In the genomic region with DNA sequence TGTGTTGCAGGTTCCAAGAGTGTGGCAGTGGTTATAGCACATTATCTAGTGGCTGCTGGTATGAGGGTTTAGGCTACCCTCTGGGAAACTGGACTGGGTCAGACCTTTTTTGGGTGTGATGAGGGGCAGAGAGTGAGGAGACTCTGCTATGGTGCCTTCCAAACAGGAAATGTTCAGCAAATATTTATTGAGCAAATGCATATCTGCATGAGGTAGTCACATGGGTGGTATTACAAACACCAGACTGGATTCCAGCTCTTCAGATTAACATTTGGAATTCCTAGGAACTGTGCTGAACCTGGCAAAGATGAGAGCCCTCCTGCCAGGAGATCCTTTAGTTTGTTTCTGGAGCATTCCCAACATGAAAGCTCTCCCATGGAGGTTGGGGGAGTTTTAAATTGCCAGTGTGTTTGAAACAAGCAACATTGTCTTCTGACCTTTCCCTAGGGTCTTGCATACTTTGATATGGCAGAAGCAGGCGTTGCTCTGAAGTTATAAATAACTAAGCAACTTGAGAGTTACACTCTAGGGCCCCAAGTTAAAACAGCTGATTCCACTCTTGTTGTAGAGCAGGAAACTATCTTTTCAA, we compare ENCODE assay signal across 11 cellular contexts.
A peak's percentile ranks its signal among the peaks of the same experiment; 100 is the strongest.
DNase-seq lines count a peak whose midpoint lies in the region; ATAC-seq and TF ChIP-seq lines count a peak whose summit lies in the region.
"Had no signal": no experiment of that assay in that cellular context is flagged by ENCODE, and none has a peak within 500 bp of the region (broad histone marks: within the 10 kb centered on the region; RNA-seq: fewer than 3 reads in every experiment).

No MANE protein-coding gene starts in this region.

- H3K9me3 ChIP-seq in left ventricle myocardium inferior (replicated peaks): no peaks in the 10 kb centered on the region

- H3K4me3 ChIP-seq in left ventricle myocardium inferior: peak overlapping the region; percentile 27

- H3K4me3 Mint-ChIP-seq in activated CD8-positive, alpha-beta T cell treated with anti-CD3 and anti-CD28 coated beads, Interleukin-2, amount 10 ng/mL, durations not matched to agents 7 days and 5 days: no peak overlapping the region
- H3K4me3 Mint-ChIP-seq: T-helper 17 cell had no signal

- H3K9me3 Mint-ChIP-seq in activated CD8-positive, alpha-beta T cell treated with anti-CD3 and anti-CD28 coated beads, Interleukin-2, amount 10 ng/mL, durations not matched to agents 7 days and 5 days (ENCODE audit: insufficient read depth): no peaks in the 10 kb centered on the region

- CTCF ChIA-PET in activated CD8-positive, alpha-beta T cell treated with anti-CD3 and anti-CD28 coated beads, Interleukin-2, amount 10 ng/mL, durations not matched to agents 7 days and 5 days (lab: Charles Lee): no interaction called here

- H3K36me3 ChIP-seq in left ventricle myocardium inferior: no peaks in the 10 kb centered on the region

- POLR2A ChIA-PET in activated CD8-positive, alpha-beta T cell treated with anti-CD3 and anti-CD28 coated beads, Interleukin-2, amount 10 ng/mL, durations not matched to agents 7 days and 5 days (lab: Charles Lee): no interaction called here

- H3K4me1 Mint-ChIP-seq in activated CD8-positive, alpha-beta T cell treated with anti-CD3 and anti-CD28 coated beads, Interleukin-2, amount 10 ng/mL, durations not matched to agents 7 days and 5 days (ENCODE audit: low read depth): no peaks in the 10 kb centered on the region
- H3K4me1 Mint-ChIP-seq: T-helper 17 cell had no signal

- H3K27ac Mint-ChIP-seq in activated CD8-positive, alpha-beta T cell treated with anti-CD3 and anti-CD28 coated beads, Interleukin-2, amount 10 ng/mL, durations not matched to agents 7 days and 5 days: no peak overlapping the region
- H3K27ac Mint-ChIP-seq: T-helper 17 cell had no signal

- ATAC-seq in SK-N-SH treated with all-trans-retinoic acid at 6 μM for 48 hours: peak; percentile 86
- ATAC-seq in sciatic nerve: peak; percentile 41
- ATAC-seq in GM21390 (IDR thresholded peaks at IDR 0.05; ENCODE audit: unreplicated experiment): no peak
- no peak for ATAC-seq in activated CD8-positive, alpha-beta T cell treated with anti-CD3 and anti-CD28 coated beads, Interleukin-2, amount 10 ng/mL, durations not matched to agents 7 days and 5 days
- ATAC-seq: T-helper 17 cell had no signal

- H3K27me3 ChIP-seq in left ventricle myocardium inferior (ENCODE audit: low read depth): no peaks in the 10 kb centered on the region

- peaks cover 80% of the 10 kb centered on the region for H3K4me1 ChIP-seq in left ventricle myocardium inferior

- H3K36me3 Mint-ChIP-seq in activated CD8-positive, alpha-beta T cell treated with anti-CD3 and anti-CD28 coated beads, Interleukin-2, amount 10 ng/mL, durations not matched to agents 7 days and 5 days (ENCODE audit: low read depth): no peaks in the 10 kb centered on the region

- peak overlapping the region; percentile 86 for H3K27ac ChIP-seq in left ventricle myocardium inferior (replicated peaks)

- peaks cover 6% of the 10 kb centered on the region for H3K27me3 Mint-ChIP-seq in activated CD8-positive, alpha-beta T cell treated with anti-CD3 and anti-CD28 coated beads, Interleukin-2, amount 10 ng/mL, durations not matched to agents 7 days and 5 days (ENCODE audit: low read depth)

- no peak for TF ChIP-seq CTCF in left ventricle myocardium inferior (IDR thresholded peaks at IDR 0.05; ENCODE audit: borderline replicate concordance)

- intact Hi-C loops in left ventricle myocardium inferior (cut with micrococcal nuclease): no loop called here
- intact Hi-C loops in sciatic nerve (cut with DNase I): no loop called here

- DNase-seq in EL (peak; percentile 84), left ventricle myocardium inferior (no peak), sciatic nerve (ENCODE audit: low spot score) (no peak), HT-29 (ENCODE audit: low spot score) (no peak), activated gamma-delta T cell (lab: John Stamatoyannopoulos, UW) (no peak)
- no peak for DNase-seq in activated CD8-positive, alpha-beta T cell treated with anti-CD3 and anti-CD28 coated beads, Interleukin-2, amount 10 ng/mL, durations not matched to agents 7 days and 5 days
- DNase-seq: activated naive CD4-positive, alpha-beta T cell treated with Interleukin-2 at 50 U/mL for 16 hours; NCI-H1436 treated with DMSO at 0.1 percent for 48 hours; T-helper 17 cell had no signal

TF ChIP-seq in SK-N-SH treated with all-trans-retinoic acid at 6 μM for 48 hours, 23 proteins besides CTCF, POLR2A, EP300 and RAD21:
- no peak for TF ChIP-seq ARNTL (CRISPR knock-in tag; IDR thresholded peaks at IDR 0.05; ENCODE audit: borderline replicate concordance, low read depth)
- TF ChIP-seq RARB (CRISPR knock-in tag; IDR thresholded peaks at IDR 0.05): no peak
- no peak for TF ChIP-seq SNAI2 (CRISPR knock-in tag; IDR thresholded peaks at IDR 0.05)
- no peak for TF ChIP-seq ZC3H10 (CRISPR knock-in tag; IDR thresholded peaks at IDR 0.05)
- TF ChIP-seq TCF4 (CRISPR knock-in tag; IDR thresholded peaks at IDR 0.05; ENCODE audit: borderline replicate concordance): no peak
- TF ChIP-seq, protein P1, sequence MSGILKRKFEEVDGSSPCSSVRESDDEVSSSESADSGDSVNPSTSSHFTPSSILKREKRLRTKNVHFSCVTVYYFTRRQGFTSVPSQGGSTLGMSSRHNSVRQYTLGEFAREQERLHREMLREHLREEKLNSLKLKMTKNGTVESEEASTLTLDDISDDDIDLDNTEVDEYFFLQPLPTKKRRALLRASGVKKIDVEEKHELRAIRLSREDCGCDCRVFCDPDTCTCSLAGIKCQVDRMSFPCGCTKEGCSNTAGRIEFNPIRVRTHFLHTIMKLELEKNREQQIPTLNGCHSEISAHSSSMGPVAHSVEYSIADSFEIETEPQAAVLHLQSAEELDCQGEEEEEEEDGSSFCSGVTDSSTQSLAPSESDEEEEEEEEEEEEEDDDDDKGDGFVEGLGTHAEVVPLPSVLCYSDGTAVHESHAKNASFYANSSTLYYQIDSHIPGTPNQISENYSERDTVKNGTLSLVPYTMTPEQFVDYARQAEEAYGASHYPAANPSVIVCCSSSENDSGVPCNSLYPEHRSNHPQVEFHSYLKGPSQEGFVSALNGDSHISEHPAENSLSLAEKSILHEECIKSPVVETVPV (CRISPR knock-in tag; IDR thresholded peaks at IDR 0.05): no peak
- TF ChIP-seq BACH2 (CRISPR knock-in tag; IDR thresholded peaks at IDR 0.05; ENCODE audit: borderline replicate concordance): no peak
- TF ChIP-seq, protein P2, sequence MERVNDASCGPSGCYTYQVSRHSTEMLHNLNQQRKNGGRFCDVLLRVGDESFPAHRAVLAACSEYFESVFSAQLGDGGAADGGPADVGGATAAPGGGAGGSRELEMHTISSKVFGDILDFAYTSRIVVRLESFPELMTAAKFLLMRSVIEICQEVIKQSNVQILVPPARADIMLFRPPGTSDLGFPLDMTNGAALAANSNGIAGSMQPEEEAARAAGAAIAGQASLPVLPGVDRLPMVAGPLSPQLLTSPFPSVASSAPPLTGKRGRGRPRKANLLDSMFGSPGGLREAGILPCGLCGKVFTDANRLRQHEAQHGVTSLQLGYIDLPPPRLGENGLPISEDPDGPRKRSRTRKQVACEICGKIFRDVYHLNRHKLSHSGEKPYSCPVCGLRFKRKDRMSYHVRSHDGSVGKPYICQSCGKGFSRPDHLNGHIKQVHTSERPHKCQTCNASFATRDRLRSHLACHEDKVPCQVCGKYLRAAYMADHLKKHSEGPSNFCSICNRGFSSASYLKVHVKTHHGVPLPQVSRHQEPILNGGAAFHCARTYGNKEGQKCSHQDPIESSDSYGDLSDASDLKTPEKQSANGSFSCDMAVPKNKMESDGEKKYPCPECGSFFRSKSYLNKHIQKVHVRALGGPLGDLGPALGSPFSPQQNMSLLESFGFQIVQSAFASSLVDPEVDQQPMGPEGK (CRISPR knock-in tag; IDR thresholded peaks at IDR 0.05; ENCODE audit: borderline replicate concordance): no peak
TF ChIP-seq in SK-N-SH treated with all-trans-retinoic acid at 6 μM for 48 hours: peak in this region for 0.

Comparison
In these comparisons a context has a peak if more than half of its experiments do, and no peak if none do; other contexts are left out.
1. ATAC-seq: peak in SK-N-SH treated with all-trans-retinoic acid at 6 μM for 48 hours (single experiment) and sciatic nerve (single experiment); none in GM21390 (single experiment) and activated CD8-positive, alpha-beta T cell treated with anti-CD3 and anti-CD28 coated beads, Interleukin-2, amount 10 ng/mL, durations not matched to agents 7 days and 5 days (single experiment).